In the genomic region with DNA sequence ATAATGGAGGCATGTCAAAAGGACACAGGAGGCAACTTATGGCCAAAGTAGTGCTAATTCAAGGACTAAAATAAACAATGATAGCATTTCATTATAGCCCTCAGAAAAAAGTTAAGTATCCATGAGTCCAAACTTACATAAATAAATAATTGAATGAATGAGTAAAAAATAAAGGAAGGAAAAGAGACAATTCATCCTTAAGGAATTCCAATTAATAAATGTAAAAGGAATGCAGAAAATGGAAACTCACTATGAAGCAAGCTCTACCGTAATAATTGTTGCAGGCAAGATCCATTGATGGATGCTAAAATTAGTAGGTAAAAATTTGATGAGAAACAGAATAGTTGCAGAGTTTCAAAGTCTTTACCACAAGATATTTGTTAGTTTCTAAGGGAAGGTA, we compare ENCODE assay signal across 18 cellular contexts.
"Had no signal": no experiment of that assay in that cellular context is flagged by ENCODE, and none has a peak within 500 bp of the region (broad histone marks: within the 10 kb centered on the region; RNA-seq: fewer than 3 reads in every experiment).

No MANE protein-coding gene starts in this region.

- H3K9me3 ChIP-seq: gastrocnemius medialis, suprapubic skin had no signal

- ATAC-seq: activated T-helper 17 cell treated with anti-CD3 and anti-CD28 coated beads, Interleukin-2, amount 50 U/mL, for 72 hours; esophagus mucosa; gastrocnemius medialis; heart right ventricle; left ventricle myocardium superior; sciatic nerve; stimulated activated naive CD8-positive, alpha-beta T cell treated with anti-CD3 and anti-CD28 coated beads, Interleukin-15, Interleukin-2, amounts not matched to agents 100 U/mL and 50 U/mL, for 24 hours had no signal

- H3K4me3 ChIP-seq: gastrocnemius medialis, heart right ventricle, suprapubic skin had no signal

- H3K27me3 ChIP-seq: brain microvascular endothelial cell, gastrocnemius medialis, heart right ventricle, suprapubic skin had no signal

- H3K4me1 ChIP-seq: gastrocnemius medialis, heart right ventricle, suprapubic skin had no signal

- H3K36me3 ChIP-seq: brain microvascular endothelial cell, gastrocnemius medialis, heart right ventricle, suprapubic skin had no signal

- DNase-seq: activated B cell treated with CpG ODN at 0.5 μM for 24 hours; activated CD4-positive, alpha-beta T cell treated with anti-CD3 and anti-CD28 coated beads, Interleukin-2, amount 10 ng/mL, durations not matched to agents 24 days and 14 days; activated naive CD4-positive, alpha-beta T cell treated with anti-CD3 and anti-CD28 coated beads, Interleukin-2, amount 10 ng/mL, durations not matched to agents 7 days and 5 days; activated T-cell treated with anti-CD3 and anti-CD28 coated beads for 4 hours; brain microvascular endothelial cell; dermis blood vessel endothelial cell; gastrocnemius medialis; heart right ventricle; kidney; left ventricle myocardium superior; mesenchymal stem cell; occipital lobe; stimulated activated CD4-positive, alpha-beta T cell treated with anti-CD3 and anti-CD28 coated beads, Interleukin-2, amount 100 ng/mL, for 48 hours; stimulated activated naive CD8-positive, alpha-beta T cell treated with anti-CD3 and anti-CD28 coated beads, Interleukin-15, Interleukin-2, amounts not matched to agents 100 U/mL and 50 U/mL, for 24 hours had no signal
